Comparison of ENCODE assay signal across 1 cellular context in genomic region chr17:29807520-29808361, GRCh38.
A peak's percentile ranks its signal among the peaks of the same experiment; 100 is the strongest.
TF ChIP-seq lines count a peak whose summit lies in the region.

No MANE protein-coding gene starts in this region.

TF ChIP-seq in GM12878, 131 proteins besides CTCF, POLR2A, EP300 and RAD21 (continued from another document):
- TF ChIP-seq SKIL (IDR thresholded peaks at IDR 0.05; ENCODE audit: low read depth, poor library complexity, severe bottlenecking): peak; percentile 49
TF ChIP-seq in GM12878: peak in this region for 5.
